In genomic region chr6:2816158-2816557, GRCh38 we compare ENCODE assay signal across 29 cellular contexts.
"Had no signal": no experiment of that assay in that cellular context is flagged by ENCODE, and none has a peak within 500 bp of the region (broad histone marks: within the 10 kb centered on the region; RNA-seq: fewer than 3 reads in every experiment).

No MANE protein-coding gene starts in this region.

- H3K36me3 ChIP-seq: brain microvascular endothelial cell, esophagus squamous epithelium, WERI-Rb-1 had no signal

- FAIRE-seq: astrocyte, bronchial epithelial cell, endothelial cell of umbilical vein, frontal cortex had no signal

- H3K4me3 ChIP-seq: esophagus squamous epithelium had no signal

- H3K27ac ChIP-seq: brain microvascular endothelial cell, WERI-Rb-1 had no signal

- H3K27me3 ChIP-seq: brain microvascular endothelial cell, esophagus squamous epithelium had no signal

- DNase-seq: activated B cell treated with CpG ODN at 0.5 μM for 24 hours; activated CD4-positive, alpha-beta T cell treated with anti-CD3 and anti-CD28 coated beads for 48 hours; activated CD4-positive, alpha-beta T cell treated with anti-CD3 and anti-CD28 coated beads, Interleukin-2, amount 50 U/mL, for 1 hour; activated CD4-positive, alpha-beta T cell treated with anti-CD3 and anti-CD28 coated beads, Interleukin-2, amount 50 U/mL, for 48 hours; activated CD8-positive, alpha-beta memory T cell treated with anti-CD3 and anti-CD28 coated beads for 24 hours; activated CD8-positive, alpha-beta T cell treated with anti-CD3 and anti-CD28 coated beads for 36 hours; activated effector memory CD4-positive, alpha-beta T cell treated with Interleukin-2 at 50 U/mL for 16 hours; activated gamma-delta T cell treated with Interleukin-2 at 50 U/mL for 16 hours; activated naive CD4-positive, alpha-beta T cell treated with anti-CD3 and anti-CD28 coated beads, Interleukin-2, amount 50 U/mL, for 16 hours; activated naive CD4-positive, alpha-beta T cell treated with Interleukin-2 at 50 U/mL for 16 hours; activated T-cell treated with anti-CD3 and anti-CD28 coated beads, Interleukin-2, amount 50 U/mL, for 4 hours; amniotic stem cell; anterior cingulate cortex; brain microvascular endothelial cell; cortex of kidney; dermis blood vessel endothelial cell; effector CD4-positive, alpha-beta T cell; effector memory CD8-positive, alpha-beta T cell; esophagus squamous epithelium; head of caudate nucleus; T-helper 17 cell; T1000; WERI-Rb-1 had no signal

- ATAC-seq: activated CD4-positive, CD25-positive, alpha-beta regulatory T cell treated with anti-CD3 and anti-CD28 coated beads, Interleukin-2, amount 50 U/mL, for 24 hours; activated CD8-positive, alpha-beta T cell treated with anti-CD3 and anti-CD28 coated beads for 36 hours; activated T-cell treated with anti-CD3 and anti-CD28 coated beads, Interleukin-2, amount 50 U/mL, for 4 hours; activated T-helper 17 cell treated with anti-CD3 and anti-CD28 coated beads, Interleukin-2, amount 50 U/mL, for 72 hours; effector memory CD8-positive, alpha-beta T cell; T-helper 17 cell had no signal
